In the genomic region with DNA sequence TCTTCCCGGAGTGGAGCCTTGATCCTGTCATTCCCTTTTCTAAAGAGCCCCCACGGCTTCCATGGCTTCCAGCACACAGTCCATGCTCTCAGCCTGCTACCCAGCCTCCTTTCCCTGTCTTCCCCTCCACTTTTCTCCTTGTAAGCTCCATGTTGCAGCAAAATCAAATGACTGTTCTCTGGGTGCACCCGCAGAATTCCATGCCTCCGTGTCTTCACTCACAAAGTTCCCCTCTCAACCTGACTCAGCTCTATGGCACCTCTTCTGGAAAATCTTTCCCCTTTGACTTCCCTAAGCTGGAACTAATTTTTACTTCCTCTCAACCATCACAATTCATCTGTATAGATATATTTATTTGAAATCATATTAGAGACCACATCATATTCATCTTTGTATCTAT, we compare ENCODE assay signal across 10 cellular contexts. TPM values are rescaled to one million over a fixed set of nuclear protein-coding genes. Genes with fewer than 3 reads are reported as not detected.
DNase-seq lines count a peak whose midpoint lies in the region; TF ChIP-seq lines count a peak whose summit lies in the region.
"Had no signal": no experiment of that assay in that cellular context is flagged by ENCODE, and none has a peak within 500 bp of the region (broad histone marks: within the 10 kb centered on the region; RNA-seq: fewer than 3 reads in every experiment).

No MANE protein-coding gene starts in this region.

- H3K36me3 ChIP-seq in testis (ENCODE audit: low read depth, missing control alignments), result no peaks in the 10 kb centered on the region

- TF ChIP-seq CTCF in testis (IDR thresholded peaks at IDR 0.05), result no peak

- no peaks in the 10 kb centered on the region for H3K27me3 ChIP-seq in testis

- H3K4me3 ChIP-seq in testis, result no peak overlapping the region

- 47 to 52% methylated on average over 4 of the region's 4 CpGs for WGBS in testis, 2 donors

- intact Hi-C loops in testis (cut with DNase I; ENCODE audit: low total_unique reads), result no loop called here

- DNase-seq in GM03348 (ENCODE audit: low spot score) (peak; percentile 57), amniotic epithelial cell (ENCODE audit: low read depth) (peak; percentile 75), kidney tubule cell (ENCODE audit: low spot score) (peak; percentile 53), testis (no peak), Kasumi-1 (lab: John Stamatoyannopoulos, UW) (no peak), NCI-H748 (lab: John Stamatoyannopoulos, UW; ENCODE audit: unreplicated experiment) (no peak), MV-4-11 (lab: John Stamatoyannopoulos, UW) (no peak)
- DNase-seq: activated B cell treated with CpG ODN at 0.5 μM for 24 hours; activated gamma-delta T cell treated with Interleukin-2 at 50 U/mL for 16 hours; stimulated activated CD4-positive, alpha-beta T cell treated with anti-CD3 and anti-CD28 coated beads, Interleukin-4, amount 100 ng/mL, for 1 hour had no signal

- no peak for TF ChIP-seq POLR2A in testis (IDR thresholded peaks at IDR 0.05)

- peak overlapping the region; percentile 42 to 98 for H3K27ac ChIP-seq in testis

- H3K9me3 ChIP-seq in testis, result no peaks in the 10 kb centered on the region

- peaks cover 44% of the 10 kb centered on the region for H3K4me1 ChIP-seq in testis

RNA-seq across cellular contexts. Expression of a gene that starts 3.5 kb away (rescaled TPM):
- total RNA-seq in testis, result 10 to 100 TPM; 65.7 to 66.5 TPM
- polyA plus RNA-seq in testis (ENCODE audit: insufficient read depth, low read depth, low replicate concordance), result 39.1 TPM

Comparison
In these comparisons a context has a peak if more than half of its experiments do, and no peak if none do; other contexts are left out.
1. DNase-seq: peak in GM03348 (single experiment), amniotic epithelial cell (single experiment) and kidney tubule cell (single experiment); none in testis (single experiment), Kasumi-1 (0 of 2), NCI-H748 (single experiment) and MV-4-11 (single experiment).